15 cellular contexts compared by ENCODE assay signal in the genomic region with DNA sequence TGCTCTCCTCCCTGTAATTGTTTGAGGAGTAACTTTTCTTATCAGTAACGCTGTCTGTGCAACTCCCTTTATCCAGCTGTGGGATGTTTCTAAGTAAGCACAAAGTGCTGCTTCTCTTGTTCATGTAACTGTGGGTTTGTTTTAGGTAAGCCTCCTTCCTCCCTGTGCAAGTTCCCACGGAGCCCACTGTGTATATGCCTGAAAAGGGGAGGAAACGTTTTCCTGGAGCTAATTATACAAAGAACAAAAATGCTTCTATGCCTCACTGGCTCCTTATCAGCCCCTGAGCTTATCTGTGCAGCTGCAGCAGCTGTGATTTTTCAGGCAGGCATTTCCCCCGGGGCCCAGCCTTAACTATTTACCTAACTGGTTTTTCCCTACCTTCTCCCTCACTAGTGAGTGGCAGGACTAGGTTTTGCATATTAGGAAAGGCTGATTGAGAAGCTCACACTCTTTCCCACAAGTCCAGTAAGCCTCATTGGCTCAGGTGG.
DNase-seq lines count a peak whose midpoint lies in the region; ATAC-seq, FAIRE-seq and TF ChIP-seq lines count a peak whose summit lies in the region.
"Had no signal": no experiment of that assay in that cellular context is flagged by ENCODE, and none has a peak within 500 bp of the region (broad histone marks: within the 10 kb centered on the region; RNA-seq: fewer than 3 reads in every experiment).

No MANE protein-coding gene starts in this region.

- H3K4me2 ChIP-seq in GM12878 (ENCODE audit: control insufficient read depth, insufficient read depth) (peak overlapping the region; percentile 39; the same call in 1 of the 2 replicates), GM23338 (no peak overlapping the region)

- RAD21 ChIA-PET in GM12878 (lab: Charles Lee; ENCODE audit: unreplicated experiment) = no interaction called here

- no peaks in the 10 kb centered on the region for H3K9me3 Mint-ChIP-seq in activated T-cell treated with anti-CD3 and anti-CD28 coated beads, Interleukin-2, amount 50 U/mL, for 24 hours
- H3K9me3 Mint-ChIP-seq in GM23338 = no peaks in the 10 kb centered on the region

- H3K36me3 Mint-ChIP-seq in activated T-cell treated with anti-CD3 and anti-CD28 coated beads, Interleukin-2, amount 50 U/mL, for 24 hours (ENCODE audit: low read depth) = no peaks in the 10 kb centered on the region
- H3K36me3 Mint-ChIP-seq in GM23338 (ENCODE audit: low read depth) = no peaks in the 10 kb centered on the region
- H3K36me3 Mint-ChIP-seq: CD4-positive, CD25-positive, alpha-beta regulatory T cell; stimulated activated effector memory CD8-positive, alpha-beta T cell treated with anti-CD3 and anti-CD28 coated beads, Interleukin-12 subunit alpha, Interleukin-12 subunit beta, amount 100 ng/mL, for 72 hours had no signal

- in situ Hi-C loops in GM12878 (cut with MboI) = no loop called here

- no peak overlapping the region for H3K27ac Mint-ChIP-seq in activated T-cell treated with anti-CD3 and anti-CD28 coated beads, Interleukin-2, amount 50 U/mL, for 24 hours
- H3K27ac Mint-ChIP-seq in GM23338 = no peak overlapping the region
- H3K27ac Mint-ChIP-seq: CD4-positive, CD25-positive, alpha-beta regulatory T cell; stimulated activated effector memory CD8-positive, alpha-beta T cell treated with anti-CD3 and anti-CD28 coated beads, Interleukin-12 subunit alpha, Interleukin-12 subunit beta, amount 100 ng/mL, for 72 hours had no signal

- POLR2A ChIA-PET in GM12878 (lab: Charles Lee) = no interaction called here

- no peaks in the 10 kb centered on the region for H4K20me1 ChIP-seq in GM12878 (ENCODE audit: control insufficient read depth, insufficient read depth)
- H4K20me1 ChIP-seq in GM23338 (replicated peaks; ENCODE audit: insufficient read depth) = no peaks in the 10 kb centered on the region

- no peaks in the 10 kb centered on the region for H3K27me3 Mint-ChIP-seq in activated T-cell treated with anti-CD3 and anti-CD28 coated beads, Interleukin-2, amount 50 U/mL, for 24 hours
- H3K27me3 Mint-ChIP-seq in GM23338 (ENCODE audit: insufficient read depth, low read depth, poor library complexity) = no peaks in the 10 kb centered on the region
- H3K27me3 Mint-ChIP-seq: CD4-positive, CD25-positive, alpha-beta regulatory T cell had no signal

- BruUV-seq in GM12878 (replicated peaks; lab: Mats Ljungman, UMichigan) = no TSS peak

- H3K27me3 ChIP-seq in GM12878 (replicated peaks in 1 of 2; ENCODE audit: control insufficient read depth in 2 of 2, insufficient read depth in 2 of 2, low read length in 1 of 2) (no peaks in the 10 kb centered on the region), GM23338 (ENCODE audit: insufficient read depth) (no peaks in the 10 kb centered on the region)
- H3K27me3 ChIP-seq: neutrophil had no signal

- SMC1A ChIA-PET in GM12878 (lab: Charles Lee; ENCODE audit: uncharacterized antibody, unreplicated experiment) = interaction anchor here (0.7 to 3.1 kb wide), 5 partner anchors 16 to 325 kb away, joined by 3 to 9 read pairs (median 3); no protein-coding TSS in a partner anchor

- no peaks in the 10 kb centered on the region; the same call in 2 of the 3 replicates for H3K9me3 ChIP-seq in GM12878 (replicated peaks; ENCODE audit: control insufficient read depth, insufficient read depth, low read length)
- no peaks in the 10 kb centered on the region for H3K9me3 ChIP-seq in mesodermal cell (ENCODE audit: control insufficient read depth, low read length)
- H3K9me3 ChIP-seq: neutrophil had no signal

- TF ChIP-seq RAD21 in GM12878 (IDR thresholded peaks at IDR 0.05; ENCODE audit: insufficient read depth, low read depth, low read length) = no peak

- no peaks in the 10 kb centered on the region for H3F3A ChIP-seq in GM23338 (replicated peaks; ENCODE audit: low read depth)

- H2AFZ ChIP-seq in GM12878 (ENCODE audit: control insufficient read depth, low read depth, low read length) (peak overlapping the region; percentile 69), GM23338 (no peak overlapping the region; the same call in none of the 2 replicates)

- FAIRE-seq in GM12878 (lab: Jason Lieb, UNC) = peak; percentile 73

- CTCF ChIA-PET in GM12878 (lab: Yijun Ruan, JAX) = interaction anchor here (1.3 to 2.0 kb wide), 2 partner anchors 9 to 14 kb away, joined by 3 to 4 read pairs; no protein-coding TSS in a partner anchor

- H3K27ac ChIP-seq in GM12878 (ENCODE audit: control insufficient read depth, insufficient read depth) = no peak overlapping the region
- peak overlapping the region; percentile 84 for H3K27ac ChIP-seq in mesodermal cell (ENCODE audit: low read depth, low read length, severe bottlenecking)
- H3K27ac ChIP-seq in GM23338 (ENCODE audit: low read depth) = no peak overlapping the region
- H3K27ac ChIP-seq: neutrophil had no signal

- H3K4me1 ChIP-seq in GM12878 (ENCODE audit: control insufficient read depth, insufficient read depth, low read length) (peaks cover 17% of the 10 kb centered on the region), mesodermal cell (ENCODE audit: control insufficient read depth, insufficient read depth, low read length, poor library complexity, severe bottlenecking) (peaks cover 24% of the 10 kb centered on the region), GM23338 (ENCODE audit: insufficient read depth) (no peaks in the 10 kb centered on the region)

- TF ChIP-seq CTCF in GM12865 (IDR thresholded peaks at IDR 0.05; ENCODE audit: insufficient read depth, low read depth, low read length, missing control alignments) (no peak), GM12878 (IDR thresholded peaks at IDR 0.05 in 2 of 3, conservative IDR thresholded peaks at IDR 0.05 in 1 of 3; ENCODE audit: control insufficient read depth in 2 of 3, extremely low read depth in 1 of 3, insufficient read depth in 1 of 3, low read depth in 3 of 3, low read length in 3 of 3) (no peak), GM23338 (conservative IDR thresholded peaks at IDR 0.05; ENCODE audit: low read depth in 2 of 2) (no peak)

- no peaks in the 10 kb centered on the region for H3K9me2 ChIP-seq in GM23338 (ENCODE audit: insufficient read depth)

- no peaks in the 10 kb centered on the region for H3K4me1 Mint-ChIP-seq in activated T-cell treated with anti-CD3 and anti-CD28 coated beads, Interleukin-2, amount 50 U/mL, for 24 hours (ENCODE audit: low read depth)
- H3K4me1 Mint-ChIP-seq in GM23338 = peaks cover 21% of the 10 kb centered on the region
- H3K4me1 Mint-ChIP-seq: CD4-positive, CD25-positive, alpha-beta regulatory T cell; stimulated activated effector memory CD8-positive, alpha-beta T cell treated with anti-CD3 and anti-CD28 coated beads, Interleukin-12 subunit alpha, Interleukin-12 subunit beta, amount 100 ng/mL, for 72 hours had no signal

- peak; percentile 38 for ATAC-seq in HG02571 (IDR thresholded peaks at IDR 0.05; ENCODE audit: unreplicated experiment)
- peak; percentile 36 for ATAC-seq in GM12878
- no peak for ATAC-seq in GM23338
- ATAC-seq: stimulated activated effector memory CD8-positive, alpha-beta T cell treated with anti-CD3 and anti-CD28 coated beads, Interleukin-12 subunit alpha, Interleukin-12 subunit beta, amount 100 ng/mL, for 72 hours had no signal

- H3K36me3 ChIP-seq in GM12878 (ENCODE audit: control insufficient read depth in 2 of 2, insufficient read depth in 2 of 2, low read length in 1 of 2) (no peaks in the 10 kb centered on the region), mesodermal cell (ENCODE audit: control insufficient read depth, insufficient read depth, low read length) (no peaks in the 10 kb centered on the region), GM23338 (ENCODE audit: insufficient read depth) (no peaks in the 10 kb centered on the region)
- H3K36me3 ChIP-seq: neutrophil had no signal

- no peak for TF ChIP-seq EP300 in GM12878 (IDR thresholded peaks at IDR 0.05; ENCODE audit: borderline replicate concordance in 1 of 2, control insufficient read depth in 1 of 2, low read depth in 2 of 2, low read length in 2 of 2)

- intact Hi-C loops in GM12878 (cut with micrococcal nuclease; ENCODE audit: unreplicated experiment) = loop anchor here (2.0 to 10.0 kb wide), 3 partner anchors 57 to 449 kb away; no protein-coding TSS in a partner anchor

- 0% methylated on average over 4 of the region's 4 CpGs for WGBS in GM12878 (ENCODE audit: insufficient coverage, insufficient replicate concordance, low lambda C conversion rate, missing lambda C conversion rate)
- WGBS in mesodermal cell (ENCODE audit: insufficient coverage in 2 of 2), 2 experiments = 40 to 63% methylated on average over 1 of the region's 4 CpGs

- peak overlapping the region; percentile 23 for H3K4me3 ChIP-seq in GM12865 (ENCODE audit: low read depth, low read length)
- no peak overlapping the region for H3K4me3 ChIP-seq in GM12878
- no peak overlapping the region for H3K4me3 ChIP-seq in mesodermal cell (ENCODE audit: extremely low read depth, insufficient read depth, low read length, poor library complexity, severe bottlenecking)
- H3K4me3 ChIP-seq in GM23338 = no peak overlapping the region

- no peak overlapping the region for H3K4me3 Mint-ChIP-seq in activated T-cell treated with anti-CD3 and anti-CD28 coated beads, Interleukin-2, amount 50 U/mL, for 24 hours
- H3K4me3 Mint-ChIP-seq in GM23338 = no peak overlapping the region
- H3K4me3 Mint-ChIP-seq: CD4-positive, CD25-positive, alpha-beta regulatory T cell; stimulated activated effector memory CD8-positive, alpha-beta T cell treated with anti-CD3 and anti-CD28 coated beads, Interleukin-12 subunit alpha, Interleukin-12 subunit beta, amount 100 ng/mL, for 72 hours had no signal

- TF ChIP-seq POLR2A in GM12878 (IDR thresholded peaks at IDR 0.05; ENCODE audit: low read depth, low read length) = no peak

- H3K79me2 ChIP-seq in GM12878 (ENCODE audit: control insufficient read depth, insufficient read depth, low read length) (no peaks in the 10 kb centered on the region; the same call in 1 of the 2 replicates), GM23338 (replicated peaks; ENCODE audit: insufficient read depth) (no peaks in the 10 kb centered on the region)

- DNase-seq in GM12865 (ENCODE audit: low read depth) (peak; percentile 68), GM12878 (ENCODE audit: low read depth, low spot score) (peak; percentile 64), COR-L47 (lab: John Stamatoyannopoulos, UW) (no peak), iPS-NIHi11 (ENCODE audit: low spot score) (no peak), GM23338 (ENCODE audit: low spot score) (no peak)
- DNase-seq in activated T-cell treated with anti-CD3 and anti-CD28 coated beads, Interleukin-2, amount 50 U/mL, for 24 hours = no peak
- DNase-seq: activated CD4-positive, alpha-beta T cell treated with anti-CD3 and anti-CD28 coated beads for 4 hours; CD4-positive, CD25-positive, alpha-beta regulatory T cell; NCI-H1092; stimulated activated CD4-positive, alpha-beta T cell treated with anti-CD3 and anti-CD28 coated beads, Interleukin-1b, Interleukin-23, amount 100 ng/mL, for 48 hours; SW 1271 had no signal

- H3K9ac ChIP-seq in GM12878 (ENCODE audit: control insufficient read depth, insufficient read depth, low read length) = no peak overlapping the region

TF ChIP-seq in GM12878, 131 proteins besides CTCF, POLR2A, EP300 and RAD21 (continues in another document):
- peak; percentile 72 for TF ChIP-seq MEF2B (IDR thresholded peaks at IDR 0.05; ENCODE audit: partially characterized antibody, poor library complexity, severe bottlenecking)

Comparison
In these comparisons a context has a peak if more than half of its experiments do, and no peak if none do; other contexts are left out.
1. DNase-seq: peak in GM12865 (single experiment) and GM12878 (single experiment); none in activated T-cell treated with anti-CD3 and anti-CD28 coated beads, Interleukin-2, amount 50 U/mL, for 24 hours (single experiment), COR-L47 (single experiment), iPS-NIHi11 (single experiment) and GM23338 (single experiment).